1 cellular context compared by ENCODE assay signal in the genomic region with DNA sequence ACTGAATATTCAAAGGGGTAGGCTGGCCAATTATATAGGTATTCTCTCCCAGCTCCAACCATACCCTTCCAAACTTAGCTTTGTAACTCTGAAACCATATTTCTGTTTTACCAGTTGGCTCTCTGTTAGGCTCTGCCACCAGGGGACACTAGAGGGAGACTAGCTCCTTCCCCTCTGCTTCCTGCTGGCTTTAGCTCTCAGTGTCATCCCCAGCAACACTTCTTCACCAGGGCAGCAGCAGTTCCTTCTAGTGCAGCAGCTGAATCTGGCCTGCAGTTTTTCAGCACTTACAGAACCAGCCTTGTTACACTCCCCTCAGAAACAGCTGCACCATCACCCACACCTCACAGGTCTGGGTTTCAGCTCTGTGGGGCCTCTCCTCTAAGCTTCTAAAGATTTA.
TF ChIP-seq lines count a peak whose summit lies in the region.

No MANE protein-coding gene starts in this region.

TF ChIP-seq in GM23338, 12 proteins besides CTCF, POLR2A, EP300 and RAD21 (continued from another document):
- TF ChIP-seq, protein P1, sequence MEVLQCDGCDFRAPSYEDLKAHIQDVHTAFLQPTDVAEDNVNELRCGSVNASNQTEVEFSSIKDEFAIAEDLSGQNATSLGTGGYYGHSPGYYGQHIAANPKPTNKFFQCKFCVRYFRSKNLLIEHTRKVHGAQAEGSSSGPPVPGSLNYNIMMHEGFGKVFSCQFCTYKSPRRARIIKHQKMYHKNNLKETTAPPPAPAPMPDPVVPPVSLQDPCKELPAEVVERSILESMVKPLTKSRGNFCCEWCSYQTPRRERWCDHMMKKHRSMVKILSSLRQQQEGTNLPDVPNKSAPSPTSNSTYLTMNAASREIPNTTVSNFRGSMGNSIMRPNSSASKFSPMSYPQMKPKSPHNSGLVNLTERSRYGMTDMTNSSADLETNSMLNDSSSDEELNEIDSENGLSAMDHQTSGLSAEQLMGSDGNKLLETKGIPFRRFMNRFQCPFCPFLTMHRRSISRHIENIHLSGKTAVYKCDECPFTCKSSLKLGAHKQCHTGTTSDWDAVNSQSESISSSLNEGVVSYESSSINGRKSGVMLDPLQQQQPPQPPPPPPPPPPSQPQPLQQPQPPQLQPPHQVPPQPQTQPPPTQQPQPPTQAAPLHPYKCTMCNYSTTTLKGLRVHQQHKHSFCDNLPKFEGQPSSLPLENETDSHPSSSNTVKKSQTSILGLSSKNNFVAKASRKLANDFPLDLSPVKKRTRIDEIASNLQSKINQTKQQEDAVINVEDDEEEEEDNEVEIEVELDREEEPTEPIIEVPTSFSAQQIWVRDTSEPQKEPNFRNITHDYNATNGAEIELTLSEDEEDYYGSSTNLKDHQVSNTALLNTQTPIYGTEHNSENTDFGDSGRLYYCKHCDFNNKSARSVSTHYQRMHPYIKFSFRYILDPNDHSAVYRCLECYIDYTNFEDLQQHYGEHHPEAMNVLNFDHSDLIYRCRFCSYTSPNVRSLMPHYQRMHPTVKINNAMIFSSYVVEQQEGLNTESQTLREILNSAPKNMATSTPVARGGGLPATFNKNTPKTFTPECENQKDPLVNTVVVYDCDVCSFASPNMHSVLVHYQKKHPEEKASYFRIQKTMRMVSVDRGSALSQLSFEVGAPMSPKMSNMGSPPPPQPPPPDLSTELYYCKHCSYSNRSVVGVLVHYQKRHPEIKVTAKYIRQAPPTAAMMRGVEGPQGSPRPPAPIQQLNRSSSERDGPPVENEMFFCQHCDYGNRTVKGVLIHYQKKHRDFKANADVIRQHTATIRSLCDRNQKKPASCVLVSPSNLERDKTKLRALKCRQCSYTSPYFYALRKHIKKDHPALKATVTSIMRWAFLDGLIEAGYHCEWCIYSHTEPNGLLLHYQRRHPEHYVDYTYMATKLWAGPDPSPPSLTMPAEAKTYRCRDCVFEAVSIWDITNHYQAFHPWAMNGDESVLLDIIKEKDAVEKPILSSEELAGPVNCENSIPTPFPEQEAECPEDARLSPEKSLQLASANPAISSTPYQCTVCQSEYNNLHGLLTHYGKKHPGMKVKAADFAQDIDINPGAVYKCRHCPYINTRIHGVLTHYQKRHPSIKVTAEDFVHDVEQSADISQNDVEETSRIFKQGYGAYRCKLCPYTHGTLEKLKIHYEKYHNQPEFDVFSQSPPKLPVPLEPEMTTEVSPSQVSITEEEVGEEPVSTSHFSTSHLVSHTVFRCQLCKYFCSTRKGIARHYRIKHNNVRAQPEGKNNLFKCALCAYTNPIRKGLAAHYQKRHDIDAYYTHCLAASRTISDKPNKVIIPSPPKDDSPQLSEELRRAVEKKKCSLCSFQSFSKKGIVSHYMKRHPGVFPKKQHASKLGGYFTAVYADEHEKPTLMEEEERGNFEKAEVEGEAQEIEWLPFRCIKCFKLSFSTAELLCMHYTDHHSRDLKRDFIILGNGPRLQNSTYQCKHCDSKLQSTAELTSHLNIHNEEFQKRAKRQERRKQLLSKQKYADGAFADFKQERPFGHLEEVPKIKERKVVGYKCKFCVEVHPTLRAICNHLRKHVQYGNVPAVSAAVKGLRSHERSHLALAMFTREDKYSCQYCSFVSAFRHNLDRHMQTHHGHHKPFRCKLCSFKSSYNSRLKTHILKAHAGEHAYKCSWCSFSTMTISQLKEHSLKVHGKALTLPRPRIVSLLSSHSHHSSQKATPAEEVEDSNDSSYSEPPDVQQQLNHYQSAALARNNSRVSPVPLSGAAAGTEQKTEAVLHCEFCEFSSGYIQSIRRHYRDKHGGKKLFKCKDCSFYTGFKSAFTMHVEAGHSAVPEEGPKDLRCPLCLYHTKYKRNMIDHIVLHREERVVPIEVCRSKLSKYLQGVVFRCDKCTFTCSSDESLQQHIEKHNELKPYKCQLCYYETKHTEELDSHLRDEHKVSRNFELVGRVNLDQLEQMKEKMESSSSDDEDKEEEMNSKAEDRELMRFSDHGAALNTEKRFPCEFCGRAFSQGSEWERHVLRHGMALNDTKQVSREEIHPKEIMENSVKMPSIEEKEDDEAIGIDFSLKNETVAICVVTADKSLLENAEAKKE (CRISPR knock-in tag; IDR thresholded peaks at IDR 0.05), result no peak
- TF ChIP-seq CREB1 (CRISPR knock-in tag; IDR thresholded peaks at IDR 0.05; ENCODE audit: low read depth), result no peak
